Comparison of ENCODE assay signal across 8 cellular contexts in the genomic region with DNA sequence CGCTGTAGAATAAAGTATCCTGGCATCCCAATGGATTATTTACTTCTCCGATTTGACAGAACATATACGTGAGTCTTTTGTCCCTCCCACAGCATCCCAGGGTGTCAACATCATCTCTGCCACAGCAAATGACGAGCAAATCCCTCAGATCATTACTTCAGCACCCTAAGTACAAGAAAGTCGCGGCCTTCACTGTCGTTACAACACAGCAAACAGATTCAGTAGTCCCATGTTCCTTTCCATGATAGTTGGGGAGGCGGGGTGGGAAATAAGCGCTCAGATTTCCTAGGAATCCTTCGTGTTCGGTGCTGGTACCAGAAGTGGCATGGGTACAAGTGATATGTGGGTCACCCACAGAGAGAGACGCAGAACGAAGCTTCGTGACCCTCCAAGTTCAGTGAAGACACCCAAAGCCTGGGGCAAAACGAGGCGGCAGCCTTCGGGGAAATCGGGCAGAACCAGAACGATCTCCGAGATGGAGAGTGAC. TPM values are rescaled to one million over a fixed set of nuclear protein-coding genes. Genes with fewer than 3 reads are reported as not detected.
A peak's percentile ranks its signal among the peaks of the same experiment; 100 is the strongest.
DNase-seq lines count a peak whose midpoint lies in the region; ATAC-seq and TF ChIP-seq lines count a peak whose summit lies in the region.

No MANE protein-coding gene starts in this region.

- 1 to 2% methylated on average over 11 to 20 of the region's 20 CpGs for WGBS in body of pancreas, 2 donors

- peak overlapping the region; percentile 70 to 87 (median 80); a peak in 21 of 22 replicates for H3K27ac ChIP-seq in BLaER1 treated with 17β-estradiol and CSF1 and Interleukin-3, amounts not matched to agents 10 nM and 100 nM
- H3K27ac ChIP-seq in HEK293 (ENCODE audit: extremely low read depth, low read depth, low read length) (peak overlapping the region; percentile 72), body of pancreas (peak overlapping the region; percentile 68 to 87 (median 82)), iPS-20b (ENCODE audit: low read length) (no peak overlapping the region)

- TF ChIP-seq POLR2A in body of pancreas (IDR thresholded peaks at IDR 0.05): no peak

- H3K9me3 ChIP-seq in BLaER1 treated with 17β-estradiol and CSF1 and Interleukin-3, amounts not matched to agents 10 nM and 100 nM (replicated peaks in 1 of 11): 0 out of 22 replicates have a peak, but pooled peaks cover 0 to 4% (median 0%) of the 10 kb centered on the region in 11 experiments
- H3K9me3 ChIP-seq in HEK293 (ENCODE audit: control insufficient read depth, insufficient read depth, low read depth, low read length): no peaks in the 10 kb centered on the region
- H3K9me3 ChIP-seq in body of pancreas: no peaks in the 10 kb centered on the region
- H3K9me3 ChIP-seq in iPS-20b (ENCODE audit: insufficient read depth, low read depth, low read length): no peaks in the 10 kb centered on the region
- H3K9me3 ChIP-seq in skeletal muscle satellite cell (replicated peaks; ENCODE audit: low read length): no peaks in the 10 kb centered on the region

- peak overlapping the region; percentile 70 to 97 (median 87) for H3K4me2 ChIP-seq in BLaER1 treated with 17β-estradiol and CSF1 and Interleukin-3, amounts not matched to agents 10 nM and 100 nM
- H3K4me2 ChIP-seq in skeletal muscle satellite cell (ENCODE audit: low read length): peak overlapping the region; percentile 92

- intact Hi-C loops in body of pancreas (cut with DNase I): loop anchor here (10.0 kb wide), 1 partner anchor 335 kb away; no protein-coding TSS in a partner anchor

- DNase-seq in RKO (ENCODE audit: low spot score): peak; percentile 75
- DNase-seq in body of pancreas: peak in 3 of 4 donors; percentile 20 to 27 (median 26)
- DNase-seq in NCI-H2081 treated with DMSO at 0.1 percent for 48 hours (lab: John Stamatoyannopoulos, UW): no peak

- ATAC-seq in body of pancreas: no peak
- no peak for ATAC-seq in GM18867 (IDR thresholded peaks at IDR 0.05; ENCODE audit: unreplicated experiment)

- CTCF ChIA-PET in HEK293 (lab: Yijun Ruan, JAX): no interaction called here

- H4K20me1 ChIP-seq in BLaER1 treated with 17β-estradiol and CSF1 and Interleukin-3, amounts not matched to agents 10 nM and 100 nM: peaks cover 0 to 14% (median 0%) of the 10 kb centered on the region in 11 experiments; a peak in 3 of 22 replicates

- H3K4me3 ChIP-seq in BLaER1 treated with 17β-estradiol and CSF1 and Interleukin-3, amounts not matched to agents 10 nM and 100 nM: peak overlapping the region; percentile 77 to 98 (median 92)
- peak overlapping the region; percentile 79 for H3K4me3 ChIP-seq in HEK293 (ENCODE audit: low read depth, low read length)
- peak overlapping the region; percentile 56 to 98 for H3K4me3 ChIP-seq in body of pancreas
- peak overlapping the region; percentile 94 for H3K4me3 ChIP-seq in iPS-20b (ENCODE audit: low read length)
- peak overlapping the region; percentile 81 for H3K4me3 ChIP-seq in skeletal muscle satellite cell (ENCODE audit: low read length)

- H3K36me3 ChIP-seq in BLaER1 treated with 17β-estradiol and CSF1 and Interleukin-3, amounts not matched to agents 10 nM and 100 nM: no peaks in the 10 kb centered on the region
- H3K36me3 ChIP-seq in HEK293 (ENCODE audit: control insufficient read depth in 2 of 2, insufficient read depth in 1 of 2, low read length in 2 of 2) (no peaks in the 10 kb centered on the region), body of pancreas (replicated peaks in 1 of 2; ENCODE audit: insufficient read depth in 1 of 2, low read depth in 2 of 2) (no peaks in the 10 kb centered on the region), iPS-20b (ENCODE audit: insufficient read depth, low read depth, low read length) (no peaks in the 10 kb centered on the region), skeletal muscle satellite cell (ENCODE audit: insufficient read depth, low read length) (no peaks in the 10 kb centered on the region)

- no peak for TF ChIP-seq CTCF in HEK293 (tag by site-specific recombination; IDR thresholded peaks at IDR 0.05)
- no peak for TF ChIP-seq CTCF in body of pancreas (IDR thresholded peaks at IDR 0.05)

- POLR2A ChIA-PET in HEK293 (lab: Yijun Ruan, JAX): no interaction called here

- H3K4me1 ChIP-seq in BLaER1 treated with 17β-estradiol and CSF1 and Interleukin-3, amounts not matched to agents 10 nM and 100 nM: peaks cover 40 to 59% (median 55%) of the 10 kb centered on the region in 10 experiments
- H3K4me1 ChIP-seq in HEK293 (ENCODE audit: control insufficient read depth, insufficient read depth, low read length): no peaks in the 10 kb centered on the region
- H3K4me1 ChIP-seq in body of pancreas: peaks cover 7% of the 10 kb centered on the region
- H3K4me1 ChIP-seq in iPS-20b (ENCODE audit: insufficient read depth, low read length): no peaks in the 10 kb centered on the region; the same call in 1 of the 2 replicates
- peaks cover 20% of the 10 kb centered on the region for H3K4me1 ChIP-seq in skeletal muscle satellite cell (ENCODE audit: control insufficient read depth, insufficient read depth, low read length)

- no peaks in the 10 kb centered on the region for H3K27me3 ChIP-seq in BLaER1 treated with 17β-estradiol and CSF1 and Interleukin-3, amounts not matched to agents 10 nM and 100 nM
- H3K27me3 ChIP-seq in body of pancreas (no peaks in the 10 kb centered on the region), iPS-20b (ENCODE audit: insufficient read depth, low read length) (peaks cover 14% of the 10 kb centered on the region), skeletal muscle satellite cell (ENCODE audit: control insufficient read depth, insufficient read depth, low read length) (no peaks in the 10 kb centered on the region)

- peak overlapping the region; percentile 83 to 91 (median 87) for H3K9ac ChIP-seq in BLaER1 treated with 17β-estradiol and CSF1 and Interleukin-3, amounts not matched to agents 10 nM and 100 nM
- H3K9ac ChIP-seq in iPS-20b (ENCODE audit: low read depth, low read length): peak overlapping the region; percentile 70; the same call in 1 of the 2 replicates
- H3K9ac ChIP-seq in skeletal muscle satellite cell (ENCODE audit: low read depth, low read length): peak overlapping the region; percentile 69

TF ChIP-seq in HEK293, 187 proteins besides CTCF, POLR2A, EP300 and RAD21 (continues in another document):
- TF ChIP-seq ZNF600 (tag by site-specific recombination; IDR thresholded peaks at IDR 0.05): peak; percentile 55
- TF ChIP-seq, protein P1, sequence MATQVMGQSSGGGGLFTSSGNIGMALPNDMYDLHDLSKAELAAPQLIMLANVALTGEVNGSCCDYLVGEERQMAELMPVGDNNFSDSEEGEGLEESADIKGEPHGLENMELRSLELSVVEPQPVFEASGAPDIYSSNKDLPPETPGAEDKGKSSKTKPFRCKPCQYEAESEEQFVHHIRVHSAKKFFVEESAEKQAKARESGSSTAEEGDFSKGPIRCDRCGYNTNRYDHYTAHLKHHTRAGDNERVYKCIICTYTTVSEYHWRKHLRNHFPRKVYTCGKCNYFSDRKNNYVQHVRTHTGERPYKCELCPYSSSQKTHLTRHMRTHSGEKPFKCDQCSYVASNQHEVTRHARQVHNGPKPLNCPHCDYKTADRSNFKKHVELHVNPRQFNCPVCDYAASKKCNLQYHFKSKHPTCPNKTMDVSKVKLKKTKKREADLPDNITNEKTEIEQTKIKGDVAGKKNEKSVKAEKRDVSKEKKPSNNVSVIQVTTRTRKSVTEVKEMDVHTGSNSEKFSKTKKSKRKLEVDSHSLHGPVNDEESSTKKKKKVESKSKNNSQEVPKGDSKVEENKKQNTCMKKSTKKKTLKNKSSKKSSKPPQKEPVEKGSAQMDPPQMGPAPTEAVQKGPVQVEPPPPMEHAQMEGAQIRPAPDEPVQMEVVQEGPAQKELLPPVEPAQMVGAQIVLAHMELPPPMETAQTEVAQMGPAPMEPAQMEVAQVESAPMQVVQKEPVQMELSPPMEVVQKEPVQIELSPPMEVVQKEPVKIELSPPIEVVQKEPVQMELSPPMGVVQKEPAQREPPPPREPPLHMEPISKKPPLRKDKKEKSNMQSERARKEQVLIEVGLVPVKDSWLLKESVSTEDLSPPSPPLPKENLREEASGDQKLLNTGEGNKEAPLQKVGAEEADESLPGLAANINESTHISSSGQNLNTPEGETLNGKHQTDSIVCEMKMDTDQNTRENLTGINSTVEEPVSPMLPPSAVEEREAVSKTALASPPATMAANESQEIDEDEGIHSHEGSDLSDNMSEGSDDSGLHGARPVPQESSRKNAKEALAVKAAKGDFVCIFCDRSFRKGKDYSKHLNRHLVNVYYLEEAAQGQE (tag by site-specific recombination; IDR thresholded peaks at IDR 0.05): 0 out of 2 replicates have a peak, but pooled peaks have one; percentile 19
- TF ChIP-seq, protein P2, sequence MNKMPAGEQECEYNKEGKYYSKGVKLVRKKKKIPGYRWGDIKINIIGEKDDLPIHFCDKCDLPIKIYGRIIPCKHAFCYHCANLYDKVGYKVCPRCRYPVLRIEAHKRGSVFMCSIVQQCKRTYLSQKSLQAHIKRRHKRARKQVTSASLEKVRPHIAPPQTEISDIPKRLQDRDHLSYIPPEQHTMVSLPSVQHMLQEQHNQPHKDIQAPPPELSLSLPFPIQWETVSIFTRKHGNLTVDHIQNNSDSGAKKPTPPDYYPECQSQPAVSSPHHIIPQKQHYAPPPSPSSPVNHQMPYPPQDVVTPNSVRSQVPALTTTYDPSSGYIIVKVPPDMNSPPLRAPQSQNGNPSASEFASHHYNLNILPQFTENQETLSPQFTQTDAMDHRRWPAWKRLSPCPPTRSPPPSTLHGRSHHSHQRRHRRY (tag by site-specific recombination; IDR thresholded peaks at IDR 0.05): no peak
- TF ChIP-seq ZEB2 (tag by site-specific recombination; IDR thresholded peaks at IDR 0.05): 0 out of 2 replicates have a peak, but pooled peaks have one; percentile 18
- TF ChIP-seq ZNF335 (tag by site-specific recombination; conservative IDR thresholded peaks at IDR 0.05): peak; percentile 59
- no peak for TF ChIP-seq ZNF621 (tag by site-specific recombination; IDR thresholded peaks at IDR 0.05)
- TF ChIP-seq ZNF426 (tag by site-specific recombination; IDR thresholded peaks at IDR 0.05): no peak
- TF ChIP-seq SP2 (tag by site-specific recombination; IDR thresholded peaks at IDR 0.05): peak; percentile 26; the same call in 1 of the 2 replicates
- TF ChIP-seq ZBTB17 (tag by site-specific recombination; IDR thresholded peaks at IDR 0.05): peak; percentile 71
- no peak for TF ChIP-seq ZNF138 (tag by site-specific recombination; IDR thresholded peaks at IDR 0.05; ENCODE audit: borderline replicate concordance)
- no peak for TF ChIP-seq KLF10 (tag by site-specific recombination; IDR thresholded peaks at IDR 0.05)
- TF ChIP-seq ZFP41 (tag by site-specific recombination; IDR thresholded peaks at IDR 0.05; ENCODE audit: borderline replicate concordance): no peak
- no peak for TF ChIP-seq ZFHX2 (tag by site-specific recombination; conservative IDR thresholded peaks at IDR 0.05)
- no peak for TF ChIP-seq SCRT2 (tag by site-specific recombination; IDR thresholded peaks at IDR 0.05)
- TF ChIP-seq ZXDB (tag by site-specific recombination; IDR thresholded peaks at IDR 0.05): peak; percentile 21; the same call in 1 of the 2 replicates
- no peak for TF ChIP-seq YY2 (tag by site-specific recombination; IDR thresholded peaks at IDR 0.05)

RNA-seq across cellular contexts. Expression of a gene that starts 0.7 kb away (rescaled TPM):
- 10 to 100 TPM in 1 of 2 donors, 1 to 10 TPM in 1; 6.5 to 22.1 TPM for total RNA-seq in body of pancreas
- total RNA-seq in skeletal muscle satellite cell (2012; rRNA removed): 4.6 and 4.8 TPM in 2 replicates
